Comparison of ENCODE assay signal across 9 cellular contexts in the genomic region with DNA sequence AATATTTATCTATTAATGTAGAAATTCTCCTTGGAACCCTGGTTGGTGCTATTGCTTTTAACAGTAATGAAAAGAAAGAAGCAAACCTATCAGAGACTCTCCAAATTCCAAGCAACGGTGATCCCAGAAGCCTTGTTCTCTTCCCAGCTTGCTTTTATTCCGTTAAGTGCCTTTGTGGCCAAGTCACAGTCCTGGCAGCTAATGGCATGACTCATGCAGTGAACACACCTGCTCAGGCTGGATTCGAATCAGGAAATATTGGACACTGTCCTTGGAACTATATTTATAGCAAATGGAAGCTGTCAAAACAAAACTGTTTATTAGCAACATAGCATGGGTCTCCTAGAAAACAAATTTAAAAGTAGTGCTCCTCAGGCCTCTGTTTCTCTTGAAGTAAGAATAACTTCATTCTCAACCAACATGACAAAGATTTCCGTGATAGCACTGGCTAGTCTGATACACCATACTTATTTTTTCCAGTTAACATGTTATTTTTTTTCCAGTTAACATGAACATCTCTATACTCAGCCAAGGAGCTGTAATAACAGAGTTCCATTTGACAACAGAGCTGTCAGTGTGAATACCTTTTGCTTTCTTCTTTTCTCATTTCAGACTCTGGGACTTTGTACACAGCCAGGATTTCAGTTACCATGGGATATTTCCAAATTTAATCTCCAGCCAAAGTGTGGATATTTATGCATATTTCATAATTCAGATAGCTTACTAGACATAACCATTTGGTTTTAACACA.
A peak's percentile ranks its signal among the peaks of the same experiment; 100 is the strongest.
DNase-seq lines count a peak whose midpoint lies in the region; ATAC-seq lines count a peak whose summit lies in the region.
"Had no signal": no experiment of that assay in that cellular context is flagged by ENCODE, and none has a peak within 500 bp of the region (broad histone marks: within the 10 kb centered on the region; RNA-seq: fewer than 3 reads in every experiment).

No MANE protein-coding gene starts in this region.

- no peak overlapping the region for H3K27ac ChIP-seq in mesendoderm (ENCODE audit: low read depth, low read length)

- H3K9me3 Mint-ChIP-seq in stimulated activated naive B cell treated with anti-CD40 and anti-IgM and Interleukin-4, amounts not matched to agents 10 μg/mL and 1 μg/mL and 100 μg/mL, for 72 hours, result peaks cover 4 to 6% of the 10 kb centered on the region in 2 donors

- H3K79me1 ChIP-seq in mesendoderm (ENCODE audit: low read length), result no peaks in the 10 kb centered on the region

- no peak overlapping the region for H4K5ac ChIP-seq in mesendoderm (ENCODE audit: low read length)

- DNase-seq in COR-L47 (lab: John Stamatoyannopoulos, UW), result peak; percentile 73
- peak; percentile 95 for DNase-seq in NCI-H2029 (lab: John Stamatoyannopoulos, UW)
- peak; percentile 41 to 64 for DNase-seq in T47D (ENCODE audit: low read depth in 1 of 2, low spot score in 1 of 2)
- peak; percentile 11 for DNase-seq in mesendoderm
- DNase-seq in SK-N-DZ (ENCODE audit: low spot score), result no peak
- no peak for DNase-seq in T-helper 17 cell
- no peak for DNase-seq in stimulated activated naive B cell treated with anti-CD40 and anti-IgM and Interleukin-4, amounts not matched to agents 10 μg/mL and 1 μg/mL and 100 μg/mL, for 72 hours
- DNase-seq: stimulated activated CD4-positive, alpha-beta T cell treated with anti-CD3 and anti-CD28 coated beads, Interleukin-4, amount 100 ng/mL, for 24 hours had no signal

- H3K27ac Mint-ChIP-seq in T-helper 17 cell, result no peak overlapping the region
- H3K27ac Mint-ChIP-seq in stimulated activated naive B cell treated with anti-CD40 and anti-IgM and Interleukin-4, amounts not matched to agents 10 μg/mL and 1 μg/mL and 100 μg/mL, for 72 hours, result no peak overlapping the region

- in situ Hi-C loops in T47D (cut with HindIII; ENCODE audit: low pct_unique_long_range_greater_than_20kb, low sequenced_read_pairs), result no loop called here

- no peaks in the 10 kb centered on the region for H3K36me3 ChIP-seq in mesendoderm (ENCODE audit: control insufficient read depth, insufficient read depth, low read length)

- H3K4me1 ChIP-seq in mesendoderm (ENCODE audit: control insufficient read depth, low read depth, low read length), result no peaks in the 10 kb centered on the region

- H3K9ac ChIP-seq in mesendoderm (ENCODE audit: low read length), result no peak overlapping the region

- H3K4me3 ChIP-seq in mesendoderm (ENCODE audit: low read length), result no peak overlapping the region

- H2BK120ac ChIP-seq in mesendoderm (ENCODE audit: low read depth, low read length), result no peak overlapping the region

- no peak overlapping the region for H3K4me2 ChIP-seq in mesendoderm (ENCODE audit: low read length)

- no peak overlapping the region for H2BK5ac ChIP-seq in mesendoderm (ENCODE audit: low read length)

- no CpG with 5 or more reads among the region's 4 CpGs for WGBS in mesendoderm (ENCODE audit: extremely low coverage, insufficient coverage, low lambda C conversion rate)

- no peaks in the 10 kb centered on the region for H3K9me3 ChIP-seq in T-helper 17 cell (ENCODE audit: control insufficient read depth, low read length, poor library complexity, severe bottlenecking)

- no peak overlapping the region for H3K23ac ChIP-seq in mesendoderm (ENCODE audit: low read length)

- peaks cover 2% of the 10 kb centered on the region for H3K36me3 Mint-ChIP-seq in T-helper 17 cell (ENCODE audit: low read depth)
- H3K36me3 Mint-ChIP-seq in stimulated activated naive B cell treated with anti-CD40 and anti-IgM and Interleukin-4, amounts not matched to agents 10 μg/mL and 1 μg/mL and 100 μg/mL, for 72 hours, result peaks cover 0 to 5% of the 10 kb centered on the region in 2 donors

- no peak overlapping the region for H2AK5ac ChIP-seq in mesendoderm (ENCODE audit: low read length)

- H2BK15ac ChIP-seq in mesendoderm (replicated peaks; ENCODE audit: low read depth), result no peak overlapping the region

- no peak overlapping the region for H3K4me3 Mint-ChIP-seq in T-helper 17 cell
- H3K4me3 Mint-ChIP-seq in stimulated activated naive B cell treated with anti-CD40 and anti-IgM and Interleukin-4, amounts not matched to agents 10 μg/mL and 1 μg/mL and 100 μg/mL, for 72 hours, result no peak overlapping the region

- ATAC-seq in T-helper 17 cell (no peak), GM18517 (IDR thresholded peaks at IDR 0.05; ENCODE audit: unreplicated experiment) (no peak)
- ATAC-seq in stimulated activated naive B cell treated with anti-CD40 and anti-IgM and Interleukin-4, amounts not matched to agents 10 μg/mL and 1 μg/mL and 100 μg/mL, for 72 hours (replicated peaks), result no peak

- no peak overlapping the region for H3K4ac ChIP-seq in mesendoderm (ENCODE audit: low read depth, low read length)

- no peak overlapping the region for H3K18ac ChIP-seq in mesendoderm (ENCODE audit: low read length)

- no peak overlapping the region for H4K8ac ChIP-seq in mesendoderm (ENCODE audit: low read depth, low read length)

- H3K79me2 ChIP-seq in mesendoderm (ENCODE audit: control insufficient read depth, insufficient read depth, low read length), result no peaks in the 10 kb centered on the region

- peaks cover 11% of the 10 kb centered on the region for H3K27me3 Mint-ChIP-seq in T-helper 17 cell
- H3K27me3 Mint-ChIP-seq in stimulated activated naive B cell treated with anti-CD40 and anti-IgM and Interleukin-4, amounts not matched to agents 10 μg/mL and 1 μg/mL and 100 μg/mL, for 72 hours, result peaks cover 0 to 4% of the 10 kb centered on the region in 2 donors

- H3K27me3 ChIP-seq in mesendoderm (ENCODE audit: insufficient read depth, low read length, poor library complexity), result no peaks in the 10 kb centered on the region

- no peak overlapping the region for H3K56ac ChIP-seq in mesendoderm (ENCODE audit: low read length)

- peaks cover 7% of the 10 kb centered on the region for H3K4me1 Mint-ChIP-seq in T-helper 17 cell
- peaks cover 3 to 5% of the 10 kb centered on the region in 2 donors for H3K4me1 Mint-ChIP-seq in stimulated activated naive B cell treated with anti-CD40 and anti-IgM and Interleukin-4, amounts not matched to agents 10 μg/mL and 1 μg/mL and 100 μg/mL, for 72 hours

Comparison
In these comparisons a context has a peak if more than half of its experiments do, and no peak if none do; other contexts are left out.
1. DNase-seq: peak in COR-L47 (single experiment), NCI-H2029 (single experiment), T47D (2 of 2) and mesendoderm (single experiment); none in SK-N-DZ (single experiment), T-helper 17 cell (0 of 3) and stimulated activated naive B cell treated with anti-CD40 and anti-IgM and Interleukin-4, amounts not matched to agents 10 μg/mL and 1 μg/mL and 100 μg/mL, for 72 hours (single experiment).